Comparison of ENCODE assay signal across 1 cellular context in genomic region chr10:127354992-127355391, GRCh38.
TF ChIP-seq lines count a peak whose summit lies in the region.

No MANE protein-coding gene starts in this region.

TF ChIP-seq in H1, 55 proteins besides CTCF, POLR2A, EP300 and RAD21 (continued from another document):
- TF ChIP-seq RNF2 (IDR thresholded peaks at IDR 0.05; ENCODE audit: borderline replicate concordance, low read depth, low read length, missing control alignments, poor library complexity, severe bottlenecking) (no peak), CHD2 (IDR thresholded peaks at IDR 0.05; ENCODE audit: low read length) (no peak), NANOG (IDR thresholded peaks at IDR 0.05; ENCODE audit: insufficient read depth, low read depth, low read length, poor library complexity, severe bottlenecking) (no peak), RXRA (IDR thresholded peaks at IDR 0.05; ENCODE audit: insufficient read depth, low read depth, low read length) (no peak), BACH1 (IDR thresholded peaks at IDR 0.05; ENCODE audit: low read length) (no peak)
TF ChIP-seq in H1: peak in this region for 0.
